ENCODE assay signal across 11 cellular contexts in genomic region chr5:93246093-93246855, GRCh38.
A peak's percentile ranks its signal among the peaks of the same experiment; 100 is the strongest.
DNase-seq lines count a peak whose midpoint lies in the region; ATAC-seq, FAIRE-seq and TF ChIP-seq lines count a peak whose summit lies in the region.
"Had no signal": no experiment of that assay in that cellular context is flagged by ENCODE, and none has a peak within 500 bp of the region (broad histone marks: within the 10 kb centered on the region; RNA-seq: fewer than 3 reads in every experiment).

No MANE protein-coding gene starts in this region.

- H3K4me3 ChIP-seq in body of pancreas (no peak overlapping the region), kidney (ENCODE audit: low read length in 2 of 2) (no peak overlapping the region), thyroid gland (replicated peaks in 1 of 3) (no peak overlapping the region)

- H3K9me3 ChIP-seq in body of pancreas = no peaks in the 10 kb centered on the region
- no peaks in the 10 kb centered on the region for H3K9me3 ChIP-seq in kidney (ENCODE audit: control insufficient read depth in 1 of 2, low read length in 2 of 2)
- no peaks in the 10 kb centered on the region for H3K9me3 ChIP-seq in thyroid gland

- TF ChIP-seq CTCF in body of pancreas (IDR thresholded peaks at IDR 0.05) (no peak), kidney (IDR thresholded peaks at IDR 0.05; ENCODE audit: borderline replicate concordance, extremely low read depth, insufficient read depth) (no peak), thyroid gland (IDR thresholded peaks at IDR 0.05) (no peak)

- FAIRE-seq in kidney (lab: Jason Lieb, UNC) = peak; percentile 13
- FAIRE-seq: A204.1 had no signal

- intact Hi-C loops in body of pancreas (cut with DNase I) (no loop called here), kidney (cut with DNase I) (no loop called here), thyroid gland (cut with DNase I) (no loop called here)

- no peak for TF ChIP-seq POLR2A in body of pancreas (IDR thresholded peaks at IDR 0.05)
- TF ChIP-seq POLR2A in thyroid gland (IDR thresholded peaks at IDR 0.05) = no peak

- no peak overlapping the region for H3K9ac ChIP-seq in kidney (ENCODE audit: low read length in 2 of 2)

- no peaks in the 10 kb centered on the region for H3K36me3 ChIP-seq in body of pancreas (replicated peaks in 1 of 2; ENCODE audit: insufficient read depth in 1 of 2, low read depth in 2 of 2)
- no peaks in the 10 kb centered on the region for H3K36me3 ChIP-seq in kidney (ENCODE audit: control insufficient read depth in 1 of 2, insufficient read depth in 2 of 2, low read length in 2 of 2)
- no peaks in the 10 kb centered on the region for H3K36me3 ChIP-seq in thyroid gland

- 25 to 33% methylated on average over 6 of the region's 6 CpGs for WGBS in body of pancreas, 2 donors
- WGBS in thyroid gland, 2 donors = 28 to 32% methylated on average over 6 of the region's 6 CpGs

- H3K27ac ChIP-seq in body of pancreas = no peak overlapping the region
- H3K27ac ChIP-seq in kidney (ENCODE audit: low read depth in 2 of 2, low read length in 2 of 2) = no peak overlapping the region
- peak overlapping the region in 2 of 3 donors; percentile 10 to 34 for H3K27ac ChIP-seq in thyroid gland
- H3K27ac ChIP-seq: HL-60 had no signal

- H3K4me1 ChIP-seq in body of pancreas = no peaks in the 10 kb centered on the region
- H3K4me1 ChIP-seq in kidney (ENCODE audit: control insufficient read depth in 1 of 2, insufficient read depth in 1 of 2, low read depth in 1 of 2, low read length in 2 of 2) = peaks cover 0 to 2% of the 10 kb centered on the region in 2 donors
- peaks cover 13 to 17% of the 10 kb centered on the region in 2 donors for H3K4me1 ChIP-seq in thyroid gland

- DNase-seq in NCI-H2107 treated with DMSO at 0.1 percent for 48 hours (lab: John Stamatoyannopoulos, UW; ENCODE audit: unreplicated experiment) (peak; percentile 26), NCI-H2107 (lab: John Stamatoyannopoulos, UW) (no peak), body of pancreas (peak in 1 of 4 donors; percentile 7), kidney (no peak), thyroid gland (peak; percentile 3 to 13), Kasumi-1 (lab: John Stamatoyannopoulos, UW) (no peak), OCI-M2 (lab: John Stamatoyannopoulos, UW; ENCODE audit: unreplicated experiment) (no peak)
- DNase-seq: activated CD4-positive, CD25-positive, alpha-beta regulatory T cell treated with anti-CD3 and anti-CD28 coated beads, Interleukin-2, amount 50 U/mL, for 72 hours had no signal

- ATAC-seq in body of pancreas (peak; percentile 21), HG03520 (IDR thresholded peaks at IDR 0.05; ENCODE audit: unreplicated experiment) (no peak)

- H3K27me3 ChIP-seq in body of pancreas (no peaks in the 10 kb centered on the region), thyroid gland (no peaks in the 10 kb centered on the region)

Comparison
In these comparisons a context has a peak if more than half of its experiments do, and no peak if none do; other contexts are left out.
1. DNase-seq: peak in NCI-H2107 treated with DMSO at 0.1 percent for 48 hours (single experiment) and thyroid gland (2 of 2); none in NCI-H2107 (single experiment), kidney (single experiment), Kasumi-1 (0 of 2) and OCI-M2 (single experiment).
2. H3K27ac ChIP-seq: peak in thyroid gland (2 of 3); none in body of pancreas (0 of 4) and kidney (0 of 2).